In genomic region chr3:194135516-194135805, GRCh38 we compare ENCODE assay signal across 8 cellular contexts. TPM values are rescaled to one million over a fixed set of nuclear protein-coding genes. Genes with fewer than 3 reads are reported as not detected.
DNase-seq lines count a peak whose midpoint lies in the region; ATAC-seq lines count a peak whose summit lies in the region.

No MANE protein-coding gene starts in this region.

- peaks cover 0 to 4% (median 0%) of the 10 kb centered on the region in 7 donors for H3K9me3 Mint-ChIP-seq in naive B cell

- no peak for ATAC-seq in naive B cell (ENCODE audit: low read depth in 2 of 2)

- H3K27ac ChIP-seq in caudate nucleus (ENCODE audit: low read depth, low read length) = peak overlapping the region; percentile 69

- H3K4me3 Mint-ChIP-seq in naive B cell = peak overlapping the region; percentile 89 to 98 (median 94)

- peaks cover 61 to 74% (median 74%) of the 10 kb centered on the region in 3 donors for H3K4me1 Mint-ChIP-seq in naive B cell

- peak overlapping the region; percentile 97 to 100 (median 100) for H3K27ac Mint-ChIP-seq in naive B cell

- in situ Hi-C loops in ACHN (cut with HindIII; ENCODE audit: low pct_ligation_motif_present, low pct_unique_long_range_greater_than_20kb, low sequenced_read_pairs) = no loop called here

- no peaks in the 10 kb centered on the region for H3K36me3 Mint-ChIP-seq in naive B cell

- DNase-seq in ACHN (peak; percentile 29), HK-2 (ENCODE audit: unreplicated experiment) (peak; percentile 11), caudate nucleus (lab: John Stamatoyannopoulos, UW) (no peak), naive B cell (no peak), globus pallidus (ENCODE audit: low spot score) (no peak), NCI-H526 (lab: John Stamatoyannopoulos, UW) (no peak), Ammon's horn (ENCODE audit: low spot score) (no peak)
- no peak for DNase-seq in stimulated activated CD4-positive, alpha-beta T cell treated with anti-CD3 and anti-CD28 coated beads, Interleukin-4, amount 100 ng/mL, for 4 hours

- H3K27me3 Mint-ChIP-seq in naive B cell = peaks cover 0 to 11% (median 6%) of the 10 kb centered on the region in 3 donors

RNA-seq across cellular contexts. Expression of gene HES1, which starts 0.5 kb away (rescaled TPM):
- polyA plus RNA-seq in naive B cell (ENCODE audit: low read depth in 6 of 6) = 10 to 100 TPM; 10.1 to 43.5 (median 25.4) TPM

Comparison
In these comparisons a context has a peak if more than half of its experiments do, and no peak if none do; other contexts are left out.
1. DNase-seq: peak in ACHN (single experiment) and HK-2 (single experiment); none in caudate nucleus (0 of 61), naive B cell (single experiment), stimulated activated CD4-positive, alpha-beta T cell treated with anti-CD3 and anti-CD28 coated beads, Interleukin-4, amount 100 ng/mL, for 4 hours (0 of 2), globus pallidus (single experiment), NCI-H526 (0 of 2) and Ammon's horn (single experiment).